Comparison of ENCODE assay signal across 1 cellular context in genomic region chr16:87053016-87053982, GRCh38.
TF ChIP-seq lines count a peak whose summit lies in the region.

No MANE protein-coding gene starts in this region.

TF ChIP-seq in K562, 482 proteins besides CTCF, POLR2A, EP300 and RAD21 (continued from another document):
- 0 out of 2 replicates have a peak, but pooled peaks have one; percentile 48 for TF ChIP-seq RNF2 (IDR thresholded peaks at IDR 0.05)
- peak in 1 of 2 experiments; percentile 30; a peak in 1 of 4 replicates for TF ChIP-seq NONO (IDR thresholded peaks at IDR 0.05; ENCODE audit: low read depth in 2 of 2, low read length in 1 of 2)
- 0 out of 2 replicates have a peak, but pooled peaks have one; percentile 34 for TF ChIP-seq MXI1 (IDR thresholded peaks at IDR 0.05; ENCODE audit: low read depth, low read length)
- peak; percentile 81 for TF ChIP-seq NCOR1 (IDR thresholded peaks at IDR 0.05)
- peak; percentile 92 for TF ChIP-seq MAFG (tag; conservative IDR thresholded peaks at IDR 0.05)
- peak; percentile 73 for TF ChIP-seq ETV1 (tag; conservative IDR thresholded peaks at IDR 0.05; ENCODE audit: low read depth)
- peak; percentile 97 for TF ChIP-seq C11orf30 (IDR thresholded peaks at IDR 0.05; ENCODE audit: low read depth)
- peak; percentile 93 for TF ChIP-seq ZNF184 (CRISPR knock-in tag; IDR thresholded peaks at IDR 0.05)
- TF ChIP-seq PPARD (CRISPR knock-in tag; IDR thresholded peaks at IDR 0.05) = no peak
- TF ChIP-seq TAL1 (IDR thresholded peaks at IDR 0.05) = peak; percentile 85
- 0 out of 2 replicates have a peak, but pooled peaks have one; percentile 3 for TF ChIP-seq PKNOX1 (IDR thresholded peaks at IDR 0.05)
- TF ChIP-seq KDM1A (IDR thresholded peaks at IDR 0.05) = peak in 1 of 2 experiments; percentile 36; a peak in 1 of 4 replicates
- peak; percentile 67 for TF ChIP-seq ZNF263 (CRISPR knock-in tag; IDR thresholded peaks at IDR 0.05; ENCODE audit: borderline replicate concordance)
- 0 out of 2 replicates have a peak, but pooled peaks have one; percentile 13 for TF ChIP-seq RB1 (IDR thresholded peaks at IDR 0.05; ENCODE audit: low read depth)
- TF ChIP-seq HMG20B (CRISPR knock-in tag; IDR thresholded peaks at IDR 0.05) = no peak
- TF ChIP-seq SOX6 (IDR thresholded peaks at IDR 0.05) = peak; percentile 81
- peak; percentile 62; the same call in 1 of the 2 replicates for TF ChIP-seq TFAP4 (CRISPR knock-in tag; IDR thresholded peaks at IDR 0.05; ENCODE audit: borderline replicate concordance)
- peak; percentile 27; the same call in 1 of the 2 replicates for TF ChIP-seq HES1 (IDR thresholded peaks at IDR 0.05; ENCODE audit: low read depth)
- TF ChIP-seq PHF20 (IDR thresholded peaks at IDR 0.05; ENCODE audit: partially characterized antibody) = no peak
- peak in 1 of 2 experiments; percentile 77; a peak in 1 of 4 replicates for TF ChIP-seq KDM4B (IDR thresholded peaks at IDR 0.05; ENCODE audit: borderline replicate concordance in 2 of 2, low read depth in 1 of 2)
- TF ChIP-seq SMAD4 (CRISPR knock-in tag; conservative IDR thresholded peaks at IDR 0.05) = peak; percentile 82
- TF ChIP-seq JUND (IDR thresholded peaks at IDR 0.05; ENCODE audit: borderline replicate concordance, low read depth, low read length) = peak; percentile 70; the same call in 1 of the 2 replicates
- no peak; the same call in 2 of the 3 replicates for TF ChIP-seq JUND (tag; IDR thresholded peaks at IDR 0.05; ENCODE audit: borderline replicate concordance, low read depth, low read length)
- peak; percentile 72; the same call in 1 of the 2 replicates for TF ChIP-seq TRIM28 (IDR thresholded peaks at IDR 0.05)
- 0 out of 2 replicates have a peak, but pooled peaks have one; percentile 24 for TF ChIP-seq ESRRA (IDR thresholded peaks at IDR 0.05; ENCODE audit: borderline replicate concordance, low read depth)
- peak; percentile 63; the same call in 1 of the 2 replicates for TF ChIP-seq ZBTB7A (IDR thresholded peaks at IDR 0.05; ENCODE audit: borderline replicate concordance, control insufficient read depth, low read depth, low read length)
- TF ChIP-seq FOXM1 (IDR thresholded peaks at IDR 0.05; ENCODE audit: low read depth) = 0 out of 2 replicates have a peak, but pooled peaks have one; percentile 27
- no peak for TF ChIP-seq FOXM1 (CRISPR knock-in tag; IDR thresholded peaks at IDR 0.05; ENCODE audit: low read depth)
- TF ChIP-seq TBL1XR1 (IDR thresholded peaks at IDR 0.05; ENCODE audit: low read length in 2 of 2) = peak; percentile 68 to 74; a peak in 1 of 4 replicates
- peak; percentile 73 for TF ChIP-seq NEUROD1 (IDR thresholded peaks at IDR 0.05; ENCODE audit: borderline replicate concordance, low read depth, low read length, partially characterized antibody)
- TF ChIP-seq HDAC3 (IDR thresholded peaks at IDR 0.05; ENCODE audit: borderline replicate concordance, partially characterized antibody) = peak; percentile 62
- TF ChIP-seq SP2 (IDR thresholded peaks at IDR 0.05; ENCODE audit: extremely low read depth, low read depth, low read length, poor library complexity, severe bottlenecking) = no peak
- TF ChIP-seq SMARCA5 (IDR thresholded peaks at IDR 0.05) = no peak
- TF ChIP-seq VEZF1 (CRISPR knock-in tag; IDR thresholded peaks at IDR 0.05) = peak; percentile 91
- peak; percentile 75 for TF ChIP-seq BCOR (IDR thresholded peaks at IDR 0.05)
- peak; percentile 70 for TF ChIP-seq MYNN (IDR thresholded peaks at IDR 0.05)
- TF ChIP-seq MYNN (CRISPR knock-in tag; IDR thresholded peaks at IDR 0.05) = no peak
- 0 out of 2 replicates have a peak, but pooled peaks have one; percentile 15 for TF ChIP-seq JUN (IDR thresholded peaks at IDR 0.05; ENCODE audit: borderline replicate concordance, low read depth, low read length)
- no peak for TF ChIP-seq JUN (CRISPR knock-in tag; IDR thresholded peaks at IDR 0.05; ENCODE audit: borderline replicate concordance)
- TF ChIP-seq TCF3 (CRISPR knock-in tag; IDR thresholded peaks at IDR 0.05) = peak; percentile 89
- no peak for TF ChIP-seq DEAF1 (CRISPR knock-in tag; IDR thresholded peaks at IDR 0.05)
- TF ChIP-seq TRIM24 (IDR thresholded peaks at IDR 0.05) = peak; percentile 84 to 90
- peak; percentile 97 for TF ChIP-seq HMGN3 (IDR thresholded peaks at IDR 0.05; ENCODE audit: borderline replicate concordance, extremely low read depth, insufficient read length, low read depth, low read length)
- peak; percentile 75; the same call in 1 of the 2 replicates for TF ChIP-seq CBX5 (IDR thresholded peaks at IDR 0.05; ENCODE audit: borderline replicate concordance, low read depth)
- no peak for TF ChIP-seq TCF15 (CRISPR knock-in tag; IDR thresholded peaks at IDR 0.05)
- TF ChIP-seq ZEB2 (IDR thresholded peaks at IDR 0.05) = peak; percentile 76; the same call in 1 of the 2 replicates
- TF ChIP-seq STAG1 (CRISPR knock-in tag; IDR thresholded peaks at IDR 0.05; ENCODE audit: borderline replicate concordance) = no peak
